Comparison of ENCODE assay signal across 28 cellular contexts in the genomic region with DNA sequence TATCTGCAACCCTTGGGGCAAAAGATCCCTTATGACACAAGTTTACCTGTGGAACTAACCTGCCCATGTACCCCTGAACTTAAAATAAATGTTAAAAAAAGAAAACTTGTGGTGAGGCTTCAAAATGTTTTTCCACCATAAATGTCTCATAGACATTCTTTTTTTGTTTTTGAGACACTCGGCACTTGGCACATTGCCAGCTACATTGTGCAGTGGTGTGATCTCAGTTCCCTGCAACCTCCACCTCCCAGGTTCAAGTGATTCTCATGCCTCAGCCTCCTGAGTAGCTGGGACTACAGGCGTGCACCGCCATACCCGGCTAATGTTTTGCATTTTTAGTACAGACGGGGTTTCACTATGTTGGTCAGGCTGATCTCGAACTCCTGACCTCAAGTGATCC.
"Had no signal": no experiment of that assay in that cellular context is flagged by ENCODE, and none has a peak within 500 bp of the region (broad histone marks: within the 10 kb centered on the region; RNA-seq: fewer than 3 reads in every experiment).

No MANE protein-coding gene starts in this region.

- H2AFZ ChIP-seq: neural progenitor cell, parathyroid adenoma had no signal

- H3K9me3 ChIP-seq: ovary, psoas muscle, right lobe of liver, sigmoid colon, stomach, thoracic aorta, thyroid gland, tibial nerve, upper lobe of left lung, vagina had no signal

- H3K9ac ChIP-seq: neural progenitor cell, parathyroid adenoma had no signal

- H3K4me2 ChIP-seq: neural progenitor cell, smooth muscle cell had no signal

- H3K79me2 ChIP-seq: parathyroid adenoma had no signal

- H3K4me1 ChIP-seq: neural progenitor cell, parathyroid adenoma, psoas muscle, right lobe of liver, sigmoid colon, spleen, stomach, thyroid gland, tibial nerve, upper lobe of left lung, vagina had no signal

- H3K36me3 ChIP-seq: neural progenitor cell, ovary, right lobe of liver, sigmoid colon, spleen, stomach, thoracic aorta, thyroid gland, tibial nerve, upper lobe of left lung, vagina had no signal

- FAIRE-seq: urothelium cell line had no signal

- H3K4me3 ChIP-seq: neural progenitor cell, ovary, psoas muscle, right lobe of liver, sigmoid colon, smooth muscle cell, spleen, stomach, thoracic aorta, thyroid gland, tibial nerve, upper lobe of left lung, vagina had no signal

- ATAC-seq: naive thymus-derived CD4-positive, alpha-beta T cell; natural killer cell; psoas muscle; right cardiac atrium; right lobe of liver; stimulated activated effector memory CD8-positive, alpha-beta T cell treated with anti-CD3 and anti-CD28 coated beads, Interleukin-12 subunit alpha, Interleukin-12 subunit beta, amount 100 ng/mL, for 72 hours; stimulated activated naive B cell treated with anti-CD40 and anti-IgM and Interleukin-4, amounts not matched to agents 10 μg/mL and 1 μg/mL and 100 μg/mL, for 72 hours had no signal

- H3K27me3 ChIP-seq: neural progenitor cell, ovary, right lobe of liver, sigmoid colon, spleen, stomach, thyroid gland, tibial nerve, upper lobe of left lung, vagina had no signal

- DNase-seq: naive thymus-derived CD4-positive, alpha-beta T cell; natural killer cell; occipital lobe; ovary; posterior cingulate gyrus; psoas muscle; right cardiac atrium; right lobe of liver; sigmoid colon; spleen; stimulated activated CD4-positive, alpha-beta T cell treated with anti-CD3 and anti-CD28 coated beads, Interleukin-12 subunit alpha, Interleukin-12 subunit beta, amount 100 ng/mL, for 4 hours; stimulated activated CD4-positive, alpha-beta T cell treated with anti-CD3 and anti-CD28 coated beads, Interleukin-2, amount 100 ng/mL, for 24 hours; stimulated activated CD4-positive, alpha-beta T cell treated with anti-CD3 and anti-CD28 coated beads, Interleukin-2, amount 100 ng/mL, for 48 hours; stimulated activated CD4-positive, alpha-beta T cell treated with anti-CD3 and anti-CD28 coated beads, Interleukin-4, amount 100 ng/mL, for 24 hours; stimulated activated naive B cell treated with anti-CD40 and anti-IgM and Interleukin-4, amounts not matched to agents 10 μg/mL and 1 μg/mL and 100 μg/mL, for 72 hours; stimulated activated naive CD4-positive, alpha-beta T cell treated with Interleukin-2 at 50 U/mL for 16 hours; stomach; thyroid gland; trophoblast cell; upper lobe of left lung had no signal

- H3K27ac ChIP-seq: neural progenitor cell, ovary, parathyroid adenoma, psoas muscle, right lobe of liver, sigmoid colon, spleen, stomach, thoracic aorta, thyroid gland, tibial nerve, upper lobe of left lung, vagina had no signal
